Comparison of ENCODE assay signal across 8 cellular contexts in genomic region chr7:92833024-92833765, GRCh38. TPM values are rescaled to one million over a fixed set of nuclear protein-coding genes. Genes with fewer than 3 reads are reported as not detected.
DNase-seq lines count a peak whose midpoint lies in the region; ATAC-seq and TF ChIP-seq lines count a peak whose summit lies in the region.

No MANE protein-coding gene starts in this region.

- peak overlapping the region; percentile 92 for H3K4me3 ChIP-seq in DOHH2 (ENCODE audit: low read length)
- H3K4me3 ChIP-seq in gastroesophageal sphincter, result peak overlapping the region; percentile 64 to 85
- H3K4me3 ChIP-seq in thoracic aorta, result peak overlapping the region; percentile 91

- no peaks in the 10 kb centered on the region for H3K9me3 ChIP-seq in DOHH2 (ENCODE audit: control insufficient read depth, insufficient read depth, low read length)
- no peaks in the 10 kb centered on the region for H3K9me3 ChIP-seq in gastroesophageal sphincter
- H3K9me3 ChIP-seq in thoracic aorta, result no peaks in the 10 kb centered on the region

- TF ChIP-seq POLR2A in Raji (IDR thresholded peaks at IDR 0.05; ENCODE audit: insufficient read depth, low read depth, low read length), result peak; percentile 53; the same call in 1 of the 2 replicates
- TF ChIP-seq POLR2A in gastroesophageal sphincter (IDR thresholded peaks at IDR 0.05), result peak in 1 of 2 donors; percentile 20

- ATAC-seq in GM21723 (IDR thresholded peaks at IDR 0.05; ENCODE audit: unreplicated experiment), result peak; percentile 64
- peak; percentile 71 for ATAC-seq in gastroesophageal sphincter
- ATAC-seq in thoracic aorta (ENCODE audit: insufficient number of reproducible peaks, low FRiP score, low read depth), result peak; percentile 63

- H3K4me2 ChIP-seq in DOHH2 (ENCODE audit: low read length), result peak overlapping the region; percentile 95

- H3K36me3 ChIP-seq in DOHH2 (ENCODE audit: control insufficient read depth, low read length) (peaks cover 48% of the 10 kb centered on the region), gastroesophageal sphincter (no peaks in the 10 kb centered on the region), thoracic aorta (no peaks in the 10 kb centered on the region)

- no peak for TF ChIP-seq EP300 in gastroesophageal sphincter (IDR thresholded peaks at IDR 0.05)

- no peaks in the 10 kb centered on the region for H3K9me2 ChIP-seq in DOHH2 (replicated peaks; ENCODE audit: control insufficient read depth, low read length)

- H3K27ac ChIP-seq in DOHH2 (ENCODE audit: low read depth, low read length), result peak overlapping the region; percentile 88
- peak overlapping the region; percentile 66 to 95 (median 92) for H3K27ac ChIP-seq in gastroesophageal sphincter
- peak overlapping the region; percentile 64 to 75 for H3K27ac ChIP-seq in thoracic aorta

- WGBS in gastroesophageal sphincter (ENCODE audit: low coverage in 1 of 2), 2 donors, result 0% methylated on average over 2 to 17 of the region's 83 CpGs

- H3K4me1 ChIP-seq in DOHH2 (ENCODE audit: control insufficient read depth, low read length) (peaks cover 45% of the 10 kb centered on the region), gastroesophageal sphincter (peaks cover 0 to 53% (median 6%) of the 10 kb centered on the region in 3 donors), thoracic aorta (ENCODE audit: control insufficient read depth in 1 of 2, low read depth in 2 of 2) (peaks cover 8 to 29% of the 10 kb centered on the region in 2 donors)

- peaks cover 23% of the 10 kb centered on the region for H4K20me1 ChIP-seq in DOHH2 (ENCODE audit: control insufficient read depth, insufficient read depth, low read depth, low read length)

- TF ChIP-seq CTCF in DOHH2 (IDR thresholded peaks at IDR 0.05; ENCODE audit: low read depth, low read length, poor library complexity, severe bottlenecking), result peak; percentile 96
- TF ChIP-seq CTCF in gastroesophageal sphincter (IDR thresholded peaks at IDR 0.05), result peak; percentile 84 to 93 (median 88)
- TF ChIP-seq CTCF in thoracic aorta (IDR thresholded peaks at IDR 0.05), result peak; percentile 83

- peaks cover 13% of the 10 kb centered on the region for H3K27me3 ChIP-seq in DOHH2 (ENCODE audit: control insufficient read depth, low read length)
- no peaks in the 10 kb centered on the region for H3K27me3 ChIP-seq in gastroesophageal sphincter
- no peaks in the 10 kb centered on the region for H3K27me3 ChIP-seq in thoracic aorta (replicated peaks; ENCODE audit: insufficient read depth)

- H3F3A ChIP-seq in DOHH2 (ENCODE audit: control insufficient read depth, insufficient read depth), result peaks cover 13% of the 10 kb centered on the region

- peaks cover 76% of the 10 kb centered on the region for H3K79me2 ChIP-seq in DOHH2 (ENCODE audit: control insufficient read depth, low read length)

- DNase-seq in KG1 (lab: John Stamatoyannopoulos, UW) (peak; percentile 52), activated gamma-delta T cell treated with Interleukin-2 at 50 U/mL for 16 hours (peak; percentile 85), occipital lobe (lab: John Stamatoyannopoulos, UW) (peak; percentile 59), thoracic aorta (ENCODE audit: low spot score) (peak; percentile 33)

RNA-seq across cellular contexts. Expression of gene CDK6, which starts 3.2 kb away (rescaled TPM):
- total RNA-seq in gastroesophageal sphincter, result 10 to 100 TPM; 19.7 to 51.1 (median 33.8) TPM
- total RNA-seq in occipital lobe, result 11.1 TPM
- total RNA-seq in thoracic aorta, result 10 to 100 TPM; 25.5 to 31.8 TPM

Comparison
In these comparisons a context has a peak if more than half of its experiments do, and no peak if none do; other contexts are left out.
1. Peak in every context shown above with its lines: DNase-seq, ATAC-seq, H3K4me3 ChIP-seq and H3K27ac ChIP-seq.
2. DNase-seq: peak in every context shown above with its lines; median percentile 85 in activated gamma-delta T cell treated with Interleukin-2 at 50 U/mL for 16 hours; 59 in occipital lobe; 52 in KG1; 33 in thoracic aorta.